ENCODE assay signal across 25 cellular contexts in the genomic region with DNA sequence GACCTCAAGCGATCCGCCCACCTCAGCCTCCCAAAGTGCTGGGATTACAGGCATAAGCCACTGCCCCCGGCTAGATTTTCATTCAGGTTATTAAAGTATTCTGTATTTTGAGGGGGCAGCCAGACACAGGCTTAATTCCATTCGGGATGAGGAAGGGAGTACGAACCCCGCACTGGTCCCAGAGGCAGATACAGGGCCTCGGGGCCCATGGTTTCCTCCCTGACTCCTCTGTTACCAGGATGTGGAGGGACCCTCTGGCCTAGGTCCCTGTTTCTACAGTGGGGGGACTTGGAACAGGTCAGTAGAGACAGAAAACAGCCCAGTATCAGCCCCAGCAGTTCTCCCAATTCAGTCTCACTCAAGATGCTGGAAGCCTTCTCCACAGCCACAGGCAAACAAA. TPM values are rescaled to one million over a fixed set of nuclear protein-coding genes. Genes with fewer than 3 reads are reported as not detected.
DNase-seq lines count a peak whose midpoint lies in the region; ATAC-seq and TF ChIP-seq lines count a peak whose summit lies in the region.
"Had no signal": no experiment of that assay in that cellular context is flagged by ENCODE, and none has a peak within 500 bp of the region (broad histone marks: within the 10 kb centered on the region; RNA-seq: fewer than 3 reads in every experiment).

No MANE protein-coding gene starts in this region.

- H3K27ac ChIP-seq in heart right ventricle, result peak overlapping the region in 4 of 10 donors; percentile 22 to 58 (median 44)
- H3K27ac ChIP-seq in lower lobe of right lung, result peak overlapping the region; percentile 51
- peak overlapping the region in 3 of 4 donors; percentile 49 to 60 (median 57) for H3K27ac ChIP-seq in upper lobe of left lung
- no peak overlapping the region for H3K27ac ChIP-seq in PC-3 (ENCODE audit: low read length)
- no peak overlapping the region for H3K27ac ChIP-seq in GM23338 (ENCODE audit: low read depth)
- H3K27ac ChIP-seq: sigmoid colon had no signal

- no peak for TF ChIP-seq EP300 in upper lobe of left lung (IDR thresholded peaks at IDR 0.05)

- H3F3A ChIP-seq in PC-3 (ENCODE audit: low read length, unreplicated experiment) (no peaks in the 10 kb centered on the region), GM23338 (replicated peaks; ENCODE audit: low read depth) (no peaks in the 10 kb centered on the region)

- H3K9me3 Mint-ChIP-seq in GM23338, result no peaks in the 10 kb centered on the region
- H3K9me3 Mint-ChIP-seq: activated T-cell treated with anti-CD3 and anti-CD28 coated beads, Interleukin-2, amount 50 U/mL, for 4 hours; type B pancreatic cell had no signal

- 89 to 92% methylated on average over 7 of the region's 7 CpGs for WGBS in heart right ventricle, 2 donors
- WGBS in upper lobe of left lung, 2 donors, result 92 to 96% methylated on average over 7 of the region's 7 CpGs

- H3K4me3 ChIP-seq in heart right ventricle, result no peak overlapping the region
- no peak overlapping the region for H3K4me3 ChIP-seq in lower lobe of right lung
- H3K4me3 ChIP-seq in upper lobe of left lung, result no peak overlapping the region
- no peak overlapping the region for H3K4me3 ChIP-seq in PC-3 (ENCODE audit: low read length)
- no peak overlapping the region for H3K4me3 ChIP-seq in GM23338
- H3K4me3 ChIP-seq: GM12878, heart left ventricle, sigmoid colon had no signal

- no peaks in the 10 kb centered on the region for H3K9me3 ChIP-seq in heart right ventricle
- H3K9me3 ChIP-seq in T-helper 17 cell (ENCODE audit: control insufficient read depth, low read length, poor library complexity, severe bottlenecking), result no peaks in the 10 kb centered on the region
- H3K9me3 ChIP-seq in lower lobe of right lung, result no peaks in the 10 kb centered on the region
- H3K9me3 ChIP-seq in upper lobe of left lung, result no peaks in the 10 kb centered on the region
- no peaks in the 10 kb centered on the region for H3K9me3 ChIP-seq in PC-3 (ENCODE audit: low read length)
- H3K9me3 ChIP-seq: heart left ventricle, sigmoid colon had no signal

- H3K4me1 ChIP-seq in heart right ventricle (peaks cover 12 to 46% (median 33%) of the 10 kb centered on the region in 9 donors), lower lobe of right lung (peaks cover 44% of the 10 kb centered on the region), upper lobe of left lung (peaks cover 39 to 49% (median 42%) of the 10 kb centered on the region in 4 donors), PC-3 (ENCODE audit: insufficient read depth, low read length) (peaks cover 16% of the 10 kb centered on the region), GM23338 (ENCODE audit: insufficient read depth) (no peaks in the 10 kb centered on the region)

- H3K27me3 Mint-ChIP-seq in T-helper 17 cell (no peaks in the 10 kb centered on the region), GM23338 (ENCODE audit: insufficient read depth, low read depth, poor library complexity) (peaks cover 2% of the 10 kb centered on the region)
- H3K27me3 Mint-ChIP-seq: progenitor cell of endocrine pancreas, type B pancreatic cell had no signal

- H3K9ac ChIP-seq in PC-3 (ENCODE audit: low read length), result no peak overlapping the region

- H3K36me3 Mint-ChIP-seq in T-helper 17 cell (ENCODE audit: low read depth), result no peaks in the 10 kb centered on the region
- H3K36me3 Mint-ChIP-seq in GM23338 (ENCODE audit: low read depth), result no peaks in the 10 kb centered on the region
- H3K36me3 Mint-ChIP-seq: type B pancreatic cell had no signal

- TF ChIP-seq CTCF in heart right ventricle (IDR thresholded peaks at IDR 0.05), result no peak
- TF ChIP-seq CTCF in lower lobe of right lung (IDR thresholded peaks at IDR 0.05), result no peak
- no peak for TF ChIP-seq CTCF in upper lobe of left lung (IDR thresholded peaks at IDR 0.05)
- TF ChIP-seq CTCF in PC-3 (conservative IDR thresholded peaks at IDR 0.05; ENCODE audit: low read depth, low read length), result no peak
- TF ChIP-seq CTCF in GM23338 (conservative IDR thresholded peaks at IDR 0.05; ENCODE audit: low read depth in 2 of 2), result no peak

- no peak overlapping the region for H3K4me3 Mint-ChIP-seq in T-helper 17 cell
- no peak overlapping the region for H3K4me3 Mint-ChIP-seq in GM23338
- H3K4me3 Mint-ChIP-seq: activated T-cell treated with anti-CD3 and anti-CD28 coated beads, Interleukin-2, amount 50 U/mL, for 4 hours; type B pancreatic cell had no signal

- CTCF ChIA-PET in PC-3 (lab: Charles Lee), result no interaction called here

- H3K9me2 ChIP-seq in PC-3 (replicated peaks; ENCODE audit: low read length) (no peaks in the 10 kb centered on the region), GM23338 (ENCODE audit: insufficient read depth) (no peaks in the 10 kb centered on the region)

- no peak for TF ChIP-seq POLR2A in upper lobe of left lung (IDR thresholded peaks at IDR 0.05)

- ATAC-seq in Right ventricle myocardium superior (ENCODE audit: poor library complexity) (no peak), heart right ventricle (no peak), T-helper 17 cell (no peak), lower lobe of right lung (no peak), upper lobe of left lung (ENCODE audit: low FRiP score in 2 of 2) (no peak), PC-3 (no peak), GM23338 (no peak)
- ATAC-seq: GM12878, heart left ventricle, HepG2, left lobe of liver had no signal

- no peak overlapping the region for H2AFZ ChIP-seq in PC-3 (ENCODE audit: low read length)
- no peak overlapping the region for H2AFZ ChIP-seq in GM23338

- H3K36me3 ChIP-seq in heart right ventricle (peaks cover 0 to 83% (median 0%) of the 10 kb centered on the region in 9 donors), lower lobe of right lung (peaks cover 56% of the 10 kb centered on the region), upper lobe of left lung (peaks cover 0 to 80% (median 5%) of the 10 kb centered on the region in 4 donors), PC-3 (ENCODE audit: low read depth, low read length) (no peaks in the 10 kb centered on the region), GM23338 (ENCODE audit: insufficient read depth) (no peaks in the 10 kb centered on the region)
- H3K36me3 ChIP-seq: sigmoid colon had no signal

- POLR2A ChIA-PET in PC-3 (lab: Charles Lee; ENCODE audit: unreplicated experiment), result no interaction called here

- intact Hi-C loops in Right ventricle myocardium superior (cut with DNase I), result no loop called here
- intact Hi-C loops in heart right ventricle (cut with DNase I), result loop anchor here in 1 of 10 donors (10.0 kb wide), 1 partner anchor 46 kb away; a partner anchor contains a TSS
- intact Hi-C loops in lower lobe of right lung (cut with DNase I), result no loop called here
- intact Hi-C loops in PC-3 (cut with micrococcal nuclease), result no loop called here

- DNase-seq in Right ventricle myocardium superior (peak; percentile 22), heart right ventricle (no peak), T-helper 17 cell (no peak), lower lobe of right lung (no peak), upper lobe of left lung (no peak), HUDEP-2 (lab: John Stamatoyannopoulos, UW; ENCODE audit: unreplicated experiment in 76 of 76) (no peak), PC-3 (no peak), GM23338 (ENCODE audit: low spot score) (no peak)
- DNase-seq: erythroblast, foreskin fibroblast, heart left ventricle, Kasumi-1, midbrain, MV-4-11, SHP77 treated with DMSO at 0.1 percent for 48 hours, SW 1271 had no signal

- H4K20me1 ChIP-seq in PC-3 (ENCODE audit: low read length) (no peaks in the 10 kb centered on the region), GM23338 (replicated peaks; ENCODE audit: insufficient read depth) (no peaks in the 10 kb centered on the region)

- BruUV-seq in PC-3 (replicated peaks; lab: Mats Ljungman, UMichigan), result no TSS peak

- H3K4me2 ChIP-seq in PC-3 (ENCODE audit: low read length) (no peak overlapping the region), GM23338 (no peak overlapping the region)

- no peaks in the 10 kb centered on the region for H3K79me2 ChIP-seq in PC-3 (ENCODE audit: low read length)
- no peaks in the 10 kb centered on the region for H3K79me2 ChIP-seq in GM23338 (replicated peaks; ENCODE audit: insufficient read depth)

- peaks cover 23% of the 10 kb centered on the region for H3K4me1 Mint-ChIP-seq in T-helper 17 cell
- peaks cover 8% of the 10 kb centered on the region for H3K4me1 Mint-ChIP-seq in GM23338

- no peaks in the 10 kb centered on the region for H3K27me3 ChIP-seq in heart right ventricle
- no peaks in the 10 kb centered on the region for H3K27me3 ChIP-seq in lower lobe of right lung (ENCODE audit: low read depth)
- H3K27me3 ChIP-seq in upper lobe of left lung, result no peaks in the 10 kb centered on the region
- H3K27me3 ChIP-seq in PC-3 (ENCODE audit: low read length), result no peaks in the 10 kb centered on the region
- no peaks in the 10 kb centered on the region for H3K27me3 ChIP-seq in GM23338 (ENCODE audit: insufficient read depth)
- H3K27me3 ChIP-seq: heart left ventricle, sigmoid colon had no signal

- H3K27ac Mint-ChIP-seq in T-helper 17 cell (peak overlapping the region; percentile 96), GM23338 (no peak overlapping the region)
- H3K27ac Mint-ChIP-seq: progenitor cell of endocrine pancreas, type B pancreatic cell had no signal

TF ChIP-seq in GM23338, 12 proteins besides CTCF, POLR2A, EP300 and RAD21:
- TF ChIP-seq ZNF331 (CRISPR knock-in tag; IDR thresholded peaks at IDR 0.05; ENCODE audit: low read depth) (no peak), EZH2 (IDR thresholded peaks at IDR 0.05; ENCODE audit: low read depth, unreplicated experiment) (no peak), ZNF114 (CRISPR knock-in tag; IDR thresholded peaks at IDR 0.05) (no peak)
TF ChIP-seq in GM23338: peak in this region for 0.

RNA-seq across cellular contexts. Expression of a gene that starts 42.0 kb away (rescaled TPM):
- total RNA-seq in Right ventricle myocardium superior, result 89.9 TPM
- total RNA-seq in heart right ventricle, result 100 to 1,000 TPM in 5 of 10 donors, 10 to 100 TPM in 5; 70.3 to 187 (median 105) TPM
- 10 to 100 TPM; 31.7 to 66.5 TPM for polyA plus RNA-seq in heart right ventricle
- total RNA-seq in T-helper 17 cell, result 10 to 100 TPM; 15.5 to 22.7 TPM
- total RNA-seq in lower lobe of right lung, result 679 TPM
- total RNA-seq in upper lobe of left lung, result 100 to 1,000 TPM; 142 to 635 (median 351) TPM
- total RNA-seq in PC-3 (2014; rRNA removed), result 2.3 and 2.4 TPM in 2 replicates
- 0.04 TPM in 1 of 2 replicates, not detected in the other for total RNA-seq in GM23338 (2014; rRNA removed; shearing (Covaris generic))
- not detected in 2 replicates for polyA plus RNA-seq in GM23338 (2016; fragmentation: Nextera tagmentation; extraction: Ambion mirVana)
- total RNA-seq: NCI-H460 had no signal
- polyA plus RNA-seq: neural cell had no signal

Comparison
In these comparisons a context has a peak if more than half of its experiments do, and no peak if none do; other contexts are left out.
1. H3K27ac ChIP-seq: peak in lower lobe of right lung (single experiment) and upper lobe of left lung (3 of 4); none in PC-3 (single experiment) and GM23338 (single experiment).